In genomic region chr10:95758351-95759025, GRCh38 we compare ENCODE assay signal across 8 cellular contexts. TPM values are rescaled to one million over a fixed set of nuclear protein-coding genes. Genes with fewer than 3 reads are reported as not detected.
DNase-seq lines count a peak whose midpoint lies in the region; ATAC-seq and TF ChIP-seq lines count a peak whose summit lies in the region.

No MANE protein-coding gene starts in this region.

- no peaks in the 10 kb centered on the region for H3K9me3 Mint-ChIP-seq in activated CD8-positive, alpha-beta T cell treated with anti-CD3 and anti-CD28 coated beads for 36 hours

- DNase-seq in NCI-H82 (lab: John Stamatoyannopoulos, UW) (peak; percentile 0), NCI-H82 treated with DMSO at 0.1 percent for 48 hours (lab: John Stamatoyannopoulos, UW; ENCODE audit: unreplicated experiment) (no peak), superior temporal gyrus (ENCODE audit: extremely low spot score) (no peak), NOMO-1 treated with dmso at 0.1 percent for 144 hours (lab: John Stamatoyannopoulos, UW; ENCODE audit: unreplicated experiment) (no peak), erythroblast (lab: John Stamatoyannopoulos, UW) (no peak)
- DNase-seq in activated CD8-positive, alpha-beta T cell treated with anti-CD3 and anti-CD28 coated beads for 36 hours: peak; percentile 41

- no peak overlapping the region for H3K4me3 Mint-ChIP-seq in activated CD8-positive, alpha-beta T cell treated with anti-CD3 and anti-CD28 coated beads for 36 hours

- H3K4me3 ChIP-seq in skin epidermis: no peak overlapping the region

- H3K27me3 Mint-ChIP-seq in activated CD8-positive, alpha-beta T cell treated with anti-CD3 and anti-CD28 coated beads for 36 hours: peaks cover 14% of the 10 kb centered on the region

- intact Hi-C loops in activated CD8-positive, alpha-beta T cell treated with anti-CD3 and anti-CD28 coated beads for 36 hours (cut with micrococcal nuclease): no loop called here

- ATAC-seq in HG02970 (IDR thresholded peaks at IDR 0.05; ENCODE audit: low FRiP score, unreplicated experiment): peak; percentile 33
- peak; percentile 71 for ATAC-seq in activated CD8-positive, alpha-beta T cell treated with anti-CD3 and anti-CD28 coated beads for 36 hours

- no peak for TF ChIP-seq POLR2A in erythroblast (IDR thresholded peaks at IDR 0.05; ENCODE audit: low read length)

- H3K4me1 Mint-ChIP-seq in activated CD8-positive, alpha-beta T cell treated with anti-CD3 and anti-CD28 coated beads for 36 hours (ENCODE audit: low read depth): peaks cover 10% of the 10 kb centered on the region

- POLR2A ChIA-PET in activated CD8-positive, alpha-beta T cell treated with anti-CD3 and anti-CD28 coated beads for 36 hours (lab: Charles Lee): no interaction called here

- H3K27ac ChIP-seq in skin epidermis: peak overlapping the region in 18 of 21 experiments; percentile 5 to 92 (median 60)

- no peak for TF ChIP-seq CTCF in activated CD8-positive, alpha-beta T cell treated with anti-CD3 and anti-CD28 coated beads for 36 hours (IDR thresholded peaks at IDR 0.05)

- H3K36me3 Mint-ChIP-seq in activated CD8-positive, alpha-beta T cell treated with anti-CD3 and anti-CD28 coated beads for 36 hours (ENCODE audit: low read depth): no peaks in the 10 kb centered on the region

- CTCF ChIA-PET in activated CD8-positive, alpha-beta T cell treated with anti-CD3 and anti-CD28 coated beads for 36 hours (lab: Charles Lee): interaction anchor here (1.0 to 1.8 kb wide), 3 partner anchors 64 to 107 kb away, joined by 4 to 6 read pairs (median 5); partner anchors contain the start of gene TCTN3

- peak overlapping the region; percentile 83 for H3K27ac Mint-ChIP-seq in activated CD8-positive, alpha-beta T cell treated with anti-CD3 and anti-CD28 coated beads for 36 hours

RNA-seq across cellular contexts. Expression of gene ENTPD1, which starts 2.5 kb away (rescaled TPM):
- total RNA-seq in activated CD8-positive, alpha-beta T cell treated with anti-CD3 and anti-CD28 coated beads for 36 hours: 1 to 10 TPM; 4.4 to 4.6 TPM

Comparison
In these comparisons a context has a peak if more than half of its experiments do, and no peak if none do; other contexts are left out.
1. DNase-seq: peak in NCI-H82 (single experiment) and activated CD8-positive, alpha-beta T cell treated with anti-CD3 and anti-CD28 coated beads for 36 hours (single experiment); none in NCI-H82 treated with DMSO at 0.1 percent for 48 hours (single experiment), superior temporal gyrus (single experiment), NOMO-1 treated with dmso at 0.1 percent for 144 hours (single experiment) and erythroblast (0 of 2).